ENCODE assay signal across 8 cellular contexts in the genomic region with DNA sequence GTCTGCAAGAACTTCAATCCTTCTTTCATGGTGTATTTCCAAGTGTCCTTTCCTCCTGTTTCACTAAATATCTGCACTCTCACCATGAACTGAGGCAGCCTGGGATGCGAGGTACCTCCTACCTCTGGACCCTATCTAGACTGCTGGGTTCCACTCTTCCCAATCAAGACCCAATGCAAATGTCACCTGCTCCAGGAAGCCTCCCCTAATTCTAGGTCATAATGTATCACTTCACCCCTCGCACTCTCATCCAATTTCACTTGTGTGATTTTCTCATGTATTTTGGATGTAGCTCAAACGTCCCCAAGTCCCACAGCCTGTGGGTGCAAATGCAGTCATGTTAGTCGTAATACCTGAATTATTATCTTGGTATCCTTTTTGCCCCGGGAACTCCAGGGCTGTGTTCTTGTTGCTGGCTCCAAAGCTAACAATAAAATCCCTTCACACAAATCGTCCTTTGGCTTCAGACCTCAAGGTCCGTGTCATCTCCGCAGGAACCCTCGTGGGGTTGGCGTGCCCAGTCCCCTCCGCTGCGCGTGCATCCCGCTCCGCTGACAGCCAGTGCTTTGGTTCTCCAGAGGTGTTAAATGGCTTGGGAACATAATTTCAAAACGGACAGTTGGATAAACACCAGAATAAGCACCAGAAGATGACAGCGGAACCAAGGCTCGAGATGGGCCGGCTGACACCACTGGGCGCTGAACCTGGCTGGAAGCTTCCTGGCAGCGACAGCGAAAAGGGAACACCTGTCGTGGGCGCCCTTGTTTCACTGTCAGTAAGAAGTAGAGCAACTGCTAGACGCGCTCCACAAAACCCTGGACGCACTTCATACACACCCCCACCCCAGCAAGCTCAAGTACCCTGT. TPM values are rescaled to one million over a fixed set of nuclear protein-coding genes. Genes with fewer than 3 reads are reported as not detected.
A peak's percentile ranks its signal among the peaks of the same experiment; 100 is the strongest.
DNase-seq lines count a peak whose midpoint lies in the region; ATAC-seq and TF ChIP-seq lines count a peak whose summit lies in the region.

No MANE protein-coding gene starts in this region.

- H2AFZ ChIP-seq in OCI-LY3 (ENCODE audit: low read depth, low read length): no peak overlapping the region; the same call in 1 of the 2 replicates

- POLR2A ChIA-PET in CD8-positive, alpha-beta memory T cell (lab: Charles Lee): interaction anchor here (0.6 kb wide), 1 partner anchor 295 kb away, joined by 3 read pairs; no protein-coding TSS in a partner anchor
- POLR2A ChIA-PET in GM10248 (lab: Yijun Ruan, JAX): interaction anchor here (1.3 to 4.0 kb wide), 2 partner anchors 9 to 62 kb away, joined by 5 to 30 read pairs; no protein-coding TSS in a partner anchor

- no peak for ATAC-seq in HG03565 (IDR thresholded peaks at IDR 0.05; ENCODE audit: unreplicated experiment)

- peaks cover 20% of the 10 kb centered on the region for H4K20me1 ChIP-seq in OCI-LY3 (ENCODE audit: insufficient read depth, low read length)

- H3K9me3 Mint-ChIP-seq in CD8-positive, alpha-beta memory T cell: no peaks in the 10 kb centered on the region
- H3K9me3 Mint-ChIP-seq in endodermal cell (no peaks in the 10 kb centered on the region), osteocyte (ENCODE audit: unreplicated experiment) (peaks cover 7% of the 10 kb centered on the region)

- no peaks in the 10 kb centered on the region for H3K36me3 ChIP-seq in CD8-positive, alpha-beta memory T cell (ENCODE audit: insufficient read depth, low read length)
- peaks cover 29% of the 10 kb centered on the region for H3K36me3 ChIP-seq in OCI-LY3 (replicated peaks; ENCODE audit: low read depth, low read length)
- no peaks in the 10 kb centered on the region for H3K36me3 ChIP-seq in endodermal cell (ENCODE audit: control insufficient read depth, insufficient read depth, low read length)

- H3K27me3 ChIP-seq in CD8-positive, alpha-beta memory T cell (ENCODE audit: insufficient read depth, low read length, poor library complexity, severe bottlenecking): no peaks in the 10 kb centered on the region
- H3K27me3 ChIP-seq in OCI-LY3 (ENCODE audit: low read depth, low read length): no peaks in the 10 kb centered on the region
- H3K27me3 ChIP-seq in endodermal cell (ENCODE audit: control insufficient read depth, insufficient read depth, low read length, poor library complexity, severe bottlenecking): no peaks in the 10 kb centered on the region

- peaks cover 0 to 10% (median 1%) of the 10 kb centered on the region in 3 donors for H3K36me3 Mint-ChIP-seq in CD8-positive, alpha-beta memory T cell
- peaks cover 3% of the 10 kb centered on the region for H3K36me3 Mint-ChIP-seq in endodermal cell (ENCODE audit: low read depth)
- H3K36me3 Mint-ChIP-seq in osteocyte (ENCODE audit: unreplicated experiment): no peaks in the 10 kb centered on the region

- 89 to 95% methylated on average over 21 to 27 of the region's 27 CpGs for WGBS in endodermal cell (ENCODE audit: insufficient coverage in 1 of 2, insufficient read length in 1 of 2), 2 experiments

- H3K9ac ChIP-seq in OCI-LY3 (ENCODE audit: low read length): peak overlapping the region; percentile 60; the same call in 1 of the 2 replicates
- H3K9ac ChIP-seq in endodermal cell (ENCODE audit: extremely low read depth, low read length, poor library complexity, severe bottlenecking): no peak overlapping the region

- no peak overlapping the region for H3K27ac ChIP-seq in CD8-positive, alpha-beta memory T cell (ENCODE audit: low read depth, low read length)
- H3K27ac ChIP-seq in OCI-LY3 (ENCODE audit: low read length) (peak overlapping the region; percentile 25; the same call in 1 of the 2 replicates), endodermal cell (ENCODE audit: low read depth, low read length) (no peak overlapping the region)

- no peak for TF ChIP-seq CTCF in OCI-LY3 (IDR thresholded peaks at IDR 0.05; ENCODE audit: low read depth, low read length)
- TF ChIP-seq CTCF in endodermal cell (conservative IDR thresholded peaks at IDR 0.05): no peak
- TF ChIP-seq CTCF in osteocyte (IDR thresholded peaks at IDR 0.05): no peak
- TF ChIP-seq CTCF in GM10248 (IDR thresholded peaks at IDR 0.05; ENCODE audit: control extremely low read depth, extremely low read depth, low read depth, missing control alignments): no peak

- H3K4me2 ChIP-seq in OCI-LY3 (ENCODE audit: low read length): peak overlapping the region; percentile 86

- H3K4me3 Mint-ChIP-seq in CD8-positive, alpha-beta memory T cell: peak overlapping the region; percentile 53 to 95 (median 78)
- peak overlapping the region; percentile 70 for H3K4me3 Mint-ChIP-seq in endodermal cell
- peak overlapping the region; percentile 68 for H3K4me3 Mint-ChIP-seq in osteocyte (ENCODE audit: unreplicated experiment)

- peak overlapping the region; percentile 36 for H3K4me3 ChIP-seq in CD8-positive, alpha-beta memory T cell (ENCODE audit: low read length)
- peak overlapping the region; percentile 93 for H3K4me3 ChIP-seq in OCI-LY3 (ENCODE audit: low read length)
- peak overlapping the region; percentile 69 for H3K4me3 ChIP-seq in endodermal cell (ENCODE audit: low read length)

- H3K27ac Mint-ChIP-seq in CD8-positive, alpha-beta memory T cell: peak overlapping the region in 6 of 8 donors; percentile 22 to 76 (median 60)
- no peak overlapping the region for H3K27ac Mint-ChIP-seq in endodermal cell
- peak overlapping the region; percentile 44 for H3K27ac Mint-ChIP-seq in osteocyte (ENCODE audit: unreplicated experiment)

- H3K4me1 ChIP-seq in CD8-positive, alpha-beta memory T cell (ENCODE audit: insufficient read depth, low read length): peaks cover 58% of the 10 kb centered on the region
- peaks cover 69% of the 10 kb centered on the region for H3K4me1 ChIP-seq in OCI-LY3 (ENCODE audit: low read length)
- H3K4me1 ChIP-seq in endodermal cell (ENCODE audit: control insufficient read depth, insufficient read depth, low read length): peaks cover 13% of the 10 kb centered on the region

- no peaks in the 10 kb centered on the region for H3K27me3 Mint-ChIP-seq in CD8-positive, alpha-beta memory T cell
- H3K27me3 Mint-ChIP-seq in endodermal cell (ENCODE audit: insufficient read depth): peaks cover 14% of the 10 kb centered on the region
- no peaks in the 10 kb centered on the region for H3K27me3 Mint-ChIP-seq in osteocyte (ENCODE audit: unreplicated experiment)

- peaks cover 40% of the 10 kb centered on the region for H3K79me2 ChIP-seq in OCI-LY3 (ENCODE audit: low read length)

- peaks cover 42 to 71% (median 63%) of the 10 kb centered on the region in 3 donors for H3K4me1 Mint-ChIP-seq in CD8-positive, alpha-beta memory T cell
- H3K4me1 Mint-ChIP-seq in endodermal cell (peaks cover 26% of the 10 kb centered on the region), osteocyte (ENCODE audit: unreplicated experiment) (peaks cover 43% of the 10 kb centered on the region)

- DNase-seq in CD8-positive, alpha-beta memory T cell: no peak
- DNase-seq in endodermal cell (no peak), osteocyte (ENCODE audit: extremely low spot score, unreplicated experiment) (no peak), medulla oblongata (ENCODE audit: extremely low spot score) (no peak), GM10248 (ENCODE audit: extremely low spot score) (no peak)
- no peak for DNase-seq in activated CD4-positive, alpha-beta T cell treated with anti-CD3 and anti-CD28 coated beads, Interleukin-2, amount 50 U/mL, for 4 hours

- no peaks in the 10 kb centered on the region for H3K9me3 ChIP-seq in CD8-positive, alpha-beta memory T cell (ENCODE audit: low read length)
- H3K9me3 ChIP-seq in OCI-LY3 (ENCODE audit: insufficient read depth, low read length) (peaks cover 5% of the 10 kb centered on the region; the same call in 1 of the 2 replicates), endodermal cell (ENCODE audit: control insufficient read depth, low read length) (no peaks in the 10 kb centered on the region)

- CTCF ChIA-PET in CD8-positive, alpha-beta memory T cell (lab: Charles Lee): interaction anchor here (0.7 to 2.0 kb wide), 2 partner anchors 79 to 210 kb away, joined by 3 to 5 read pairs; no protein-coding TSS in a partner anchor
- CTCF ChIA-PET in GM10248 (lab: Yijun Ruan, JAX): interaction anchor here (0.7 to 1.9 kb wide), 10 partner anchors 10 to 209 kb away, joined by 3 to 6 read pairs (median 4); no protein-coding TSS in a partner anchor

RNA-seq across cellular contexts. Expression of a gene that starts 1.0 kb away (rescaled TPM):
- 10 to 100 TPM; 20.8 to 25.6 TPM for total RNA-seq in CD8-positive, alpha-beta memory T cell
- polyA plus RNA-seq in CD8-positive, alpha-beta memory T cell: 13.0 TPM
- total RNA-seq in endodermal cell: 10 to 100 TPM; 61.3 to 64.9 TPM
- 29.5 TPM for polyA plus RNA-seq in endodermal cell (2013, experiment 1 of 2)
- 28.6 TPM for polyA plus RNA-seq in endodermal cell (2013, experiment 2 of 2)
- total RNA-seq in osteocyte: 93.8 and 95.0 TPM in 2 replicates

Comparison
In these comparisons a context has a peak if more than half of its experiments do, and no peak if none do; other contexts are left out.
1. H3K4me3 ChIP-seq: peak in every context shown above with its lines; median percentile 93 in OCI-LY3; 69 in endodermal cell; 36 in CD8-positive, alpha-beta memory T cell.